In genomic region chr10:30002438-30003266, GRCh38 we compare ENCODE assay signal across 8 cellular contexts. TPM values are rescaled to one million over a fixed set of nuclear protein-coding genes. Genes with fewer than 3 reads are reported as not detected.
A peak's percentile ranks its signal among the peaks of the same experiment; 100 is the strongest.
DNase-seq lines count a peak whose midpoint lies in the region; ATAC-seq and TF ChIP-seq lines count a peak whose summit lies in the region.

No MANE protein-coding gene starts in this region.

- ATAC-seq in upper lobe of left lung (ENCODE audit: low FRiP score in 2 of 2), result peak; percentile 50 to 62
- no peak for ATAC-seq in HG02870 (IDR thresholded peaks at IDR 0.05; ENCODE audit: unreplicated experiment)

- TF ChIP-seq CTCF in GM12801 (IDR thresholded peaks at IDR 0.05; ENCODE audit: extremely low read depth, insufficient read length), result peak; percentile 57
- peak; percentile 72 for TF ChIP-seq CTCF in glutamatergic neuron (IDR thresholded peaks at IDR 0.05; ENCODE audit: partially characterized antibody, unreplicated experiment)
- peak; percentile 64 to 81 (median 70) for TF ChIP-seq CTCF in upper lobe of left lung (IDR thresholded peaks at IDR 0.05)

- peaks cover 7% of the 10 kb centered on the region for H3K27me3 Mint-ChIP-seq in glutamatergic neuron (ENCODE audit: unreplicated experiment)

- no peak for TF ChIP-seq POLR2A in upper lobe of left lung (IDR thresholded peaks at IDR 0.05)

- H3K27me3 ChIP-seq in upper lobe of left lung, result no peaks in the 10 kb centered on the region

- H3K4me3 ChIP-seq in upper lobe of left lung, result no peak overlapping the region

- H3K9me3 ChIP-seq in upper lobe of left lung, result no peaks in the 10 kb centered on the region

- H3K4me1 Mint-ChIP-seq in glutamatergic neuron (ENCODE audit: low read depth, unreplicated experiment), result no peaks in the 10 kb centered on the region

- H3K36me3 ChIP-seq in upper lobe of left lung, result no peaks in the 10 kb centered on the region

- TF ChIP-seq EP300 in upper lobe of left lung (IDR thresholded peaks at IDR 0.05), result no peak

- WGBS in upper lobe of left lung, 2 donors, result 43 to 72% methylated on average over 7 to 16 of the region's 16 CpGs

- H3K36me3 Mint-ChIP-seq in glutamatergic neuron (ENCODE audit: unreplicated experiment), result no peaks in the 10 kb centered on the region

- no peak overlapping the region for H3K4me3 Mint-ChIP-seq in glutamatergic neuron (ENCODE audit: unreplicated experiment)

- peaks cover 2% of the 10 kb centered on the region for H3K9me3 Mint-ChIP-seq in glutamatergic neuron (ENCODE audit: unreplicated experiment)

- intact Hi-C loops in posterior vena cava (cut with DNase I), result loop anchor here in 1 of 2 donors (10.0 kb wide), 1 partner anchor 182 kb away; no protein-coding TSS in a partner anchor

- DNase-seq in HuH-7 (ENCODE audit: low spot score), result peak; percentile 84
- peak; percentile 35 for DNase-seq in SHP77 treated with DMSO at 0.1 percent for 48 hours (lab: John Stamatoyannopoulos, UW)
- DNase-seq in activated effector memory CD4-positive, alpha-beta T cell treated with anti-CD3 and anti-CD28 coated beads, Interleukin-2, amount 50 U/mL, for 16 hours, result peak; percentile 78
- DNase-seq in glutamatergic neuron, result peak; percentile 85
- DNase-seq in posterior vena cava (ENCODE audit: low spot score), result peak; percentile 90
- DNase-seq in upper lobe of left lung, result peak in 1 of 2 donors; percentile 78

- H3K27ac Mint-ChIP-seq in glutamatergic neuron (ENCODE audit: unreplicated experiment), result no peak overlapping the region

- peaks cover 27 to 40% (median 31%) of the 10 kb centered on the region in 4 donors for H3K4me1 ChIP-seq in upper lobe of left lung

- peak overlapping the region in 3 of 4 donors; percentile 63 to 78 (median 66) for H3K27ac ChIP-seq in upper lobe of left lung

RNA-seq across cellular contexts. Expression of gene JCAD, which starts 56.7 kb away (rescaled TPM):
- 0.32 TPM for total RNA-seq in glutamatergic neuron (ENCODE audit: unreplicated experiment)
- total RNA-seq in posterior vena cava, result 100 to 1,000 TPM in 1 of 2 donors, 10 to 100 TPM in 1; 94.8 to 113 TPM
- 10 to 100 TPM; 16.8 to 83.7 (median 37.6) TPM for total RNA-seq in upper lobe of left lung

Comparison
In these comparisons a context has a peak if more than half of its experiments do, and no peak if none do; other contexts are left out.
1. RNA of gene JCAD, which starts 56.7 kb away (total RNA-seq): 94.8 to 113 TPM in posterior vena cava and 16.8 to 83.7 TPM in upper lobe of left lung; 0.32 TPM in glutamatergic neuron (single experiment); every median in the first group is over 10 times any median in the second.
2. Peak in every context shown above with its lines, with median percentiles within 50 percentile points of each other: CTCF ChIP-seq.